ENCODE assay signal across 11 cellular contexts in the genomic region with DNA sequence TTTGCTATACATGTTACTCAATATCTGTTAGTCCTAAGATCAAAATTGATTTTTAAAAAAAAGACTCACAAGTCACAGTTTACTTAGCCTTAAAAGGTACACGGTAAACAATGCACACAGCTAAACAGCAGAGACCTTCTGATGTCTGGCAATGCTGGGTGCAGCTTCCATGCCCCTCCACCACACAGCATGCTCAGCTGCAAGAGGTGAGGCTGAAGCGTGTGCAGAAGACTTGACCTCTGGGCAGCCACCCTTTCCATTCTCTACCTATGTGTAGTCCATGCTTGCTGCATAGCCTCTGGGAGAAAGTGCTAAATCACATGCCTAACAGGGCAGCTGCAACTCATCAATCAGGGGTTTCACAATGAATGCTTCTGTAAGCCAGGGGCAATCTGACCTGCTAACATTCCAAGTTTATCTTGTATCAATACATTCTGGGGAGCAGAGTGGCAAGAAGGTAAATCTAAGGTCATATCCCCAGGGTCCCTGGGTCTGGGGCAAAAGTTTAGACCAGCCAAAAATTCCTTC. TPM values are rescaled to one million over a fixed set of nuclear protein-coding genes. Genes with fewer than 3 reads are reported as not detected.
DNase-seq lines count a peak whose midpoint lies in the region; ATAC-seq and TF ChIP-seq lines count a peak whose summit lies in the region.
"Had no signal": no experiment of that assay in that cellular context is flagged by ENCODE, and none has a peak within 500 bp of the region (broad histone marks: within the 10 kb centered on the region; RNA-seq: fewer than 3 reads in every experiment).

No MANE protein-coding gene starts in this region.

- no peak for ATAC-seq in CD4-positive, CD25-positive, alpha-beta regulatory T cell (ENCODE audit: low read depth in 2 of 2)
- ATAC-seq in GM21423 (IDR thresholded peaks at IDR 0.05; ENCODE audit: unreplicated experiment) (peak; percentile 55), HG03520 (IDR thresholded peaks at IDR 0.05; ENCODE audit: unreplicated experiment) (no peak), foreskin keratinocyte (no peak)

- H4K20me1 ChIP-seq in OCI-LY3 (ENCODE audit: insufficient read depth, low read length): no peaks in the 10 kb centered on the region

- TF ChIP-seq CTCF in OCI-LY3 (IDR thresholded peaks at IDR 0.05; ENCODE audit: low read depth, low read length) (no peak), foreskin keratinocyte (conservative IDR thresholded peaks at IDR 0.05) (no peak)

- no peak overlapping the region for H3K27ac ChIP-seq in CD4-positive, CD25-positive, alpha-beta regulatory T cell (ENCODE audit: insufficient read depth, low read length, poor library complexity, severe bottlenecking)
- peak overlapping the region; percentile 49 for H3K27ac ChIP-seq in OCI-LY3 (ENCODE audit: low read length)
- H3K27ac ChIP-seq in foreskin keratinocyte: no peak overlapping the region

- H3K4me3 ChIP-seq in CD4-positive, CD25-positive, alpha-beta regulatory T cell (ENCODE audit: low read depth, low read length): no peak overlapping the region
- H3K4me3 ChIP-seq in OCI-LY3 (ENCODE audit: low read length): peak overlapping the region; percentile 21; the same call in 1 of the 2 replicates

- peak overlapping the region; percentile 19; the same call in 1 of the 2 replicates for H3K9ac ChIP-seq in OCI-LY3 (ENCODE audit: low read length)

- peaks cover 6% of the 10 kb centered on the region for H3K27me3 Mint-ChIP-seq in CD4-positive, CD25-positive, alpha-beta regulatory T cell

- no peaks in the 10 kb centered on the region for H3K9me3 ChIP-seq in CD4-positive, CD25-positive, alpha-beta regulatory T cell (ENCODE audit: control insufficient read depth in 2 of 2, low read length in 2 of 2)
- H3K9me3 ChIP-seq in OCI-LY3 (ENCODE audit: insufficient read depth, low read length): no peaks in the 10 kb centered on the region

- peak overlapping the region; percentile 53 for H3K4me2 ChIP-seq in OCI-LY3 (ENCODE audit: low read length)

- H3K4me1 Mint-ChIP-seq in CD4-positive, CD25-positive, alpha-beta regulatory T cell: peaks cover 4 to 25% (median 16%) of the 10 kb centered on the region in 4 donors

- peak overlapping the region in 2 of 3 donors; percentile 75 to 83 for H3K27ac Mint-ChIP-seq in CD4-positive, CD25-positive, alpha-beta regulatory T cell

- H3K4me3 Mint-ChIP-seq in CD4-positive, CD25-positive, alpha-beta regulatory T cell: no peak overlapping the region

- H3K36me3 Mint-ChIP-seq in CD4-positive, CD25-positive, alpha-beta regulatory T cell: no peaks in the 10 kb centered on the region

- H2AFZ ChIP-seq in OCI-LY3 (ENCODE audit: low read depth, low read length): peak overlapping the region; percentile 12; the same call in 1 of the 2 replicates

- H3K36me3 ChIP-seq in CD4-positive, CD25-positive, alpha-beta regulatory T cell (ENCODE audit: control insufficient read depth, insufficient read depth, low read length): no peaks in the 10 kb centered on the region
- no peaks in the 10 kb centered on the region for H3K36me3 ChIP-seq in OCI-LY3 (replicated peaks; ENCODE audit: low read depth, low read length)

- no peak for DNase-seq in CD4-positive, CD25-positive, alpha-beta regulatory T cell
- DNase-seq in islet precursor cell (peak; percentile 94), NCI-H2107 treated with DMSO at 0.1 percent for 48 hours (lab: John Stamatoyannopoulos, UW; ENCODE audit: unreplicated experiment) (no peak), NCI-H526 (lab: John Stamatoyannopoulos, UW) (no peak), foreskin keratinocyte (no peak)
- DNase-seq: activated CD8-positive, alpha-beta memory T cell treated with anti-CD3 and anti-CD28 coated beads, Interleukin-2, amount 50 U/mL, for 4 hours; hippocampal formation; NCI-H1092 treated with DMSO at 0.1 percent for 48 hours had no signal

- H3K9me3 Mint-ChIP-seq in CD4-positive, CD25-positive, alpha-beta regulatory T cell: no peaks in the 10 kb centered on the region

- H3K4me1 ChIP-seq in CD4-positive, CD25-positive, alpha-beta regulatory T cell (ENCODE audit: control insufficient read depth, insufficient read depth, low read length, poor library complexity, severe bottlenecking): no peaks in the 10 kb centered on the region
- peaks cover 22% of the 10 kb centered on the region for H3K4me1 ChIP-seq in OCI-LY3 (ENCODE audit: low read length)
- H3K4me1 ChIP-seq in foreskin keratinocyte: no peaks in the 10 kb centered on the region

- no peaks in the 10 kb centered on the region for H3K27me3 ChIP-seq in CD4-positive, CD25-positive, alpha-beta regulatory T cell (ENCODE audit: control insufficient read depth, insufficient read depth, low read length)
- H3K27me3 ChIP-seq in OCI-LY3 (ENCODE audit: low read depth, low read length) (no peaks in the 10 kb centered on the region), foreskin keratinocyte (no peaks in the 10 kb centered on the region)

- no peaks in the 10 kb centered on the region for H3K79me2 ChIP-seq in OCI-LY3 (ENCODE audit: low read length)

RNA-seq across cellular contexts. Expression of a gene that starts 44.5 kb away (rescaled TPM):
- 11.6 TPM for total RNA-seq in CD4-positive, CD25-positive, alpha-beta regulatory T cell
- polyA plus RNA-seq in CD4-positive, CD25-positive, alpha-beta regulatory T cell: 10 to 100 TPM; 11.2 to 15.3 (median 14.6) TPM
- 5.6 and 5.9 TPM in 2 replicates for total RNA-seq in foreskin keratinocyte
- 4.8 and 5.8 TPM in 2 replicates for polyA plus RNA-seq in foreskin keratinocyte
